ENCODE assay signal across 2 cellular contexts in genomic region chr6:15205321-15205720, GRCh38.
TF ChIP-seq lines count a peak whose summit lies in the region.

No MANE protein-coding gene starts in this region.

TF ChIP-seq in WTC11, 78 proteins besides CTCF, POLR2A, EP300 and RAD21 (continued from another document and continues in another):
- no peak for TF ChIP-seq HMGXB4 (CRISPR knock-in tag; IDR thresholded peaks at IDR 0.05)
- TF ChIP-seq NR2C2 (CRISPR knock-in tag; IDR thresholded peaks at IDR 0.05) = no peak
- TF ChIP-seq ETV6 (CRISPR knock-in tag; IDR thresholded peaks at IDR 0.05) = no peak
- TF ChIP-seq ZNF396 (CRISPR knock-in tag; IDR thresholded peaks at IDR 0.05; ENCODE audit: borderline replicate concordance) = no peak
- TF ChIP-seq ZNF423 (CRISPR knock-in tag; IDR thresholded peaks at IDR 0.05) = no peak
- TF ChIP-seq PREB (CRISPR knock-in tag; IDR thresholded peaks at IDR 0.05; ENCODE audit: borderline replicate concordance) = no peak
- TF ChIP-seq FOXP4 (CRISPR knock-in tag; IDR thresholded peaks at IDR 0.05) = no peak
- TF ChIP-seq ZSCAN18 (CRISPR knock-in tag; IDR thresholded peaks at IDR 0.05) = no peak
- no peak for TF ChIP-seq MXD4 (CRISPR knock-in tag; IDR thresholded peaks at IDR 0.05; ENCODE audit: borderline replicate concordance)
- TF ChIP-seq PRDM15 (CRISPR knock-in tag; IDR thresholded peaks at IDR 0.05) = no peak
- no peak for TF ChIP-seq NFE2L1 (CRISPR knock-in tag; IDR thresholded peaks at IDR 0.05)
- TF ChIP-seq ATF6 (CRISPR knock-in tag; IDR thresholded peaks at IDR 0.05) = no peak
- no peak for TF ChIP-seq NFYB (CRISPR knock-in tag; conservative IDR thresholded peaks at IDR 0.05; ENCODE audit: low read depth)
- no peak for TF ChIP-seq GABPB1 (CRISPR knock-in tag; IDR thresholded peaks at IDR 0.05)

TF ChIP-seq in HepG2, 621 proteins besides CTCF, POLR2A, EP300 and RAD21 (continued from another document):
- TF ChIP-seq ZNF646 (CRISPR knock-in tag; IDR thresholded peaks at IDR 0.05) (no peak), GTF3A (CRISPR knock-in tag; conservative IDR thresholded peaks at IDR 0.05) (no peak), HMGA1 (CRISPR knock-in tag; conservative IDR thresholded peaks at IDR 0.05) (no peak), BCLAF1 (IDR thresholded peaks at IDR 0.05) (no peak), BCL6 (CRISPR knock-in tag; IDR thresholded peaks at IDR 0.05) (no peak), ARID5B (CRISPR knock-in tag; IDR thresholded peaks at IDR 0.05) (no peak), GLI4 (CRISPR knock-in tag; IDR thresholded peaks at IDR 0.05; ENCODE audit: borderline replicate concordance) (no peak), ATAD3A (CRISPR knock-in tag; IDR thresholded peaks at IDR 0.05) (no peak), RFXAP (CRISPR knock-in tag; IDR thresholded peaks at IDR 0.05; ENCODE audit: borderline replicate concordance) (no peak), ZNF224 (CRISPR knock-in tag; IDR thresholded peaks at IDR 0.05) (no peak), ZIK1 (CRISPR knock-in tag; IDR thresholded peaks at IDR 0.05; ENCODE audit: borderline replicate concordance, low read depth) (no peak), ERF (CRISPR knock-in tag; IDR thresholded peaks at IDR 0.05) (no peak)
